Comparison of ENCODE assay signal across 15 cellular contexts in genomic region chr19:32387701-32388392, GRCh38. TPM values are rescaled to one million over a fixed set of nuclear protein-coding genes. Genes with fewer than 3 reads are reported as not detected.
DNase-seq lines count a peak whose midpoint lies in the region; ATAC-seq and TF ChIP-seq lines count a peak whose summit lies in the region.
"Had no signal": no experiment of that assay in that cellular context is flagged by ENCODE, and none has a peak within 500 bp of the region (broad histone marks: within the 10 kb centered on the region; RNA-seq: fewer than 3 reads in every experiment).

No MANE protein-coding gene starts in this region.

- H3K9me3 ChIP-seq in mucosa of descending colon: no peaks in the 10 kb centered on the region
- H3K9me3 ChIP-seq: HAP-1 had no signal

- intact Hi-C loops in mucosa of descending colon (cut with DNase I, micrococcal nuclease): no loop called here

- TF ChIP-seq CTCF in HFFc6 (IDR thresholded peaks at IDR 0.05) (no peak), astrocyte of the cerebellum (IDR thresholded peaks at IDR 0.05; ENCODE audit: low read depth, low read length, missing control alignments) (no peak), mucosa of descending colon (IDR thresholded peaks at IDR 0.05) (no peak)

- DNase-seq in AG08395 (ENCODE audit: low spot score): peak; percentile 77
- peak; percentile 57 for DNase-seq in HFFc6
- DNase-seq in astrocyte of the cerebellum (ENCODE audit: low read depth): peak; percentile 32
- DNase-seq in mucosa of descending colon: peak; percentile 43 to 71 (median 53)
- no peak for DNase-seq in activated effector memory CD4-positive, alpha-beta T cell treated with Interleukin-2 at 50 U/mL for 16 hours
- DNase-seq in stimulated activated CD4-positive, alpha-beta T cell treated with anti-CD3 and anti-CD28 coated beads, Interleukin-4, amount 100 ng/mL, for 1 hour: no peak
- DNase-seq in SKM-1 treated with dmso at 0.1 percent for 144 hours (lab: John Stamatoyannopoulos, UW; ENCODE audit: unreplicated experiment): no peak
- DNase-seq in activated CD4-positive, alpha-beta T cell treated with anti-CD3 and anti-CD28 coated beads for 4 hours: no peak
- DNase-seq: C1 segment of cervical spinal cord; dorsolateral prefrontal cortex; mesenchymal stem cell; NK-92 treated with Interleukin-12 subunit alpha and Interleukin-12 subunit beta, amount 100 ng/mL, for 24 hours had no signal

- no peaks in the 10 kb centered on the region for H3K9me3 Mint-ChIP-seq in HFFc6

- H3K27ac Mint-ChIP-seq in HFFc6: peak overlapping the region; percentile 64
- H3K27ac Mint-ChIP-seq: activated naive CD8-positive, alpha-beta T cell had no signal

- no peak overlapping the region for H3K4me3 ChIP-seq in astrocyte of the cerebellum (ENCODE audit: low read depth, low read length)
- no peak overlapping the region for H3K4me3 ChIP-seq in mucosa of descending colon
- H3K4me3 ChIP-seq: dorsolateral prefrontal cortex, HAP-1, hepatocyte had no signal

- ATAC-seq in mucosa of descending colon: peak; percentile 94

- in situ Hi-C loops in astrocyte of the cerebellum (cut with HindIII; ENCODE audit: low sequenced_read_pairs): loop anchor here (25.0 kb wide), 1 partner anchor 1726 kb away; no protein-coding TSS in a partner anchor

- no peaks in the 10 kb centered on the region for H3K36me3 ChIP-seq in mucosa of descending colon (ENCODE audit: low read depth)

- peaks cover 7% of the 10 kb centered on the region for H3K4me1 ChIP-seq in mucosa of descending colon (ENCODE audit: low read depth)
- H3K4me1 ChIP-seq: HAP-1 had no signal

- peaks cover 16% of the 10 kb centered on the region for H3K4me1 Mint-ChIP-seq in HFFc6 (ENCODE audit: low read depth)

- no peak overlapping the region for H3K4me3 Mint-ChIP-seq in HFFc6
- H3K4me3 Mint-ChIP-seq: activated naive CD8-positive, alpha-beta T cell had no signal

- no peaks in the 10 kb centered on the region; the same call in 1 of the 2 replicates for H3K27me3 Mint-ChIP-seq in HFFc6 (ENCODE audit: insufficient read depth)
- H3K27me3 Mint-ChIP-seq: activated naive CD8-positive, alpha-beta T cell had no signal

- H3K36me3 Mint-ChIP-seq in HFFc6 (ENCODE audit: low read depth): peaks cover 3% of the 10 kb centered on the region

RNA-seq across cellular contexts. Expression of gene DPY19L3, which starts 17.7 kb away (rescaled TPM):
- total RNA-seq in HFFc6 (2021; fragmentation: NEBNext Ultra II Directional; extraction: Animal tissue kit (Norgen Biotek cat#: 25700)): 10 to 100 TPM; 23.5 to 32.7 (median 26.5) TPM
- 10 to 100 TPM; 20.0 to 24.0 (median 21.5) TPM for total RNA-seq in mucosa of descending colon

RNA-seq across cellular contexts. Expression of gene ZNF507, which starts 42.4 kb away (rescaled TPM):
- total RNA-seq in HFFc6 (2021; fragmentation: NEBNext Ultra II Directional; extraction: Animal tissue kit (Norgen Biotek cat#: 25700)): 10 to 100 TPM; 13.0 to 18.3 (median 16.0) TPM
- total RNA-seq in mucosa of descending colon: 10 to 100 TPM; 18.4 to 29.5 (median 21.6) TPM

Comparison
In these comparisons a context has a peak if more than half of its experiments do, and no peak if none do; other contexts are left out.
1. DNase-seq: peak in AG08395 (single experiment), HFFc6 (single experiment), astrocyte of the cerebellum (single experiment) and mucosa of descending colon (3 of 3); none in activated effector memory CD4-positive, alpha-beta T cell treated with Interleukin-2 at 50 U/mL for 16 hours (single experiment), stimulated activated CD4-positive, alpha-beta T cell treated with anti-CD3 and anti-CD28 coated beads, Interleukin-4, amount 100 ng/mL, for 1 hour (single experiment), SKM-1 treated with dmso at 0.1 percent for 144 hours (single experiment) and activated CD4-positive, alpha-beta T cell treated with anti-CD3 and anti-CD28 coated beads for 4 hours (0 of 2).